ENCODE assay signal across 18 cellular contexts in the genomic region with DNA sequence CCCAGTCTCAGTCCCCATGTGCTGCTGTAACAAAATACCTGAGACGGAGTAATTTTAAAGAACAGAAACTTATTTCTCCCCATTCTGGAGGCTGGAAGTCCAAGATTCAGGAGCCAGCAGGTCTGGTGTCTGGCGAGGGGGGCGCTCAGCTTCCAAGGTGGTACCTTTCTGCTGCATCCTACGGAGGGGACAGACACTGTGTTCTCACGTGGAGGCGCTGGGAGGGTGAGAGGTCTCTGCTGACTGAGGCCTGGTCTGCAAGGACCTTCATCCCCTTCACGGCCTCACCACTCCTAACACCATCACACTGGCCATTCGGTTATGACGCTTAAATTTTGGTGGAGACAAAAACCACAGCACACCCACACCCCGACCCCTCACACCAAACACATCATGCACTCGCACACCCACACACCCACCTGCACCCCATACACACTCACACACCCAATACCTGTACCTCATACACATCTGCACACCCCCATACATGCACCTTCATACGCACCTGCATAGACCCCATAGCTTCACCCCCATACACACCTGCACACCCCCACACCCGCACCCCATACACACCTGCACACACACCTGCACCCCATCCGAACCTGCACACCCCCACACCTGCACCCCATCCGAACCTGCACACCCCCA. TPM values are rescaled to one million over a fixed set of nuclear protein-coding genes. Genes with fewer than 3 reads are reported as not detected.
A peak's percentile ranks its signal among the peaks of the same experiment; 100 is the strongest.
DNase-seq lines count a peak whose midpoint lies in the region; ATAC-seq and TF ChIP-seq lines count a peak whose summit lies in the region.
"Had no signal": no experiment of that assay in that cellular context is flagged by ENCODE, and none has a peak within 500 bp of the region (broad histone marks: within the 10 kb centered on the region; RNA-seq: fewer than 3 reads in every experiment).

No MANE protein-coding gene starts in this region.

- no peaks in the 10 kb centered on the region for H3K9me3 ChIP-seq in BLaER1
- H3K9me3 ChIP-seq in H9 (ENCODE audit: control insufficient read depth, low read depth, low read length): no peaks in the 10 kb centered on the region
- no peaks in the 10 kb centered on the region for H3K9me3 ChIP-seq in T-helper 17 cell (ENCODE audit: control insufficient read depth, low read length, poor library complexity, severe bottlenecking)
- peaks cover 0 to 8% of the 10 kb centered on the region in 2 donors for H3K9me3 ChIP-seq in neuronal stem cell (replicated peaks in 1 of 2; ENCODE audit: control insufficient read depth in 2 of 2, insufficient read depth in 1 of 2, low read depth in 1 of 2, low read length in 2 of 2)
- H3K9me3 ChIP-seq in sigmoid colon: no peaks in the 10 kb centered on the region

- H2BK12ac ChIP-seq in H9 (ENCODE audit: insufficient read length, low read depth, low read length) (no peak overlapping the region), neuronal stem cell (ENCODE audit: low read length) (no peak overlapping the region)

- no peaks in the 10 kb centered on the region for H3K4me1 Mint-ChIP-seq in H9
- peaks cover 7% of the 10 kb centered on the region for H3K4me1 Mint-ChIP-seq in T-helper 17 cell
- H3K4me1 Mint-ChIP-seq: CD14-positive monocyte had no signal

- H2AK5ac ChIP-seq in H9 (ENCODE audit: insufficient read length, low read length): no peak overlapping the region
- H2AK5ac ChIP-seq in neuronal stem cell (ENCODE audit: low read depth, low read length): no peak overlapping the region

- no peak for TF ChIP-seq POLR2A in sigmoid colon (IDR thresholded peaks at IDR 0.05)

- intact Hi-C loops in sigmoid colon (cut with DNase I): no loop called here

- H3K27ac ChIP-seq in BLaER1: no peak overlapping the region
- no peak overlapping the region for H3K27ac ChIP-seq in H9 (ENCODE audit: insufficient read length, low read depth, low read length)
- no peak overlapping the region for H3K27ac ChIP-seq in neuronal stem cell (replicated peaks; ENCODE audit: low read length)
- H3K27ac ChIP-seq in sigmoid colon: no peak overlapping the region

- no peak overlapping the region for H3T11ph ChIP-seq in H9 (ENCODE audit: low read length)

- H3K4me3 ChIP-seq in BLaER1: no peak overlapping the region
- no peak overlapping the region for H3K4me3 ChIP-seq in neuronal stem cell (ENCODE audit: low read length in 2 of 2)
- no peak overlapping the region for H3K4me3 ChIP-seq in sigmoid colon

- no peaks in the 10 kb centered on the region for H3K79me1 ChIP-seq in H9 (ENCODE audit: insufficient read depth, low read depth, low read length, poor library complexity, severe bottlenecking)
- peaks cover 12% of the 10 kb centered on the region for H3K79me1 ChIP-seq in neuronal stem cell (ENCODE audit: low read depth, low read length)

- H4K91ac ChIP-seq in H9 (ENCODE audit: insufficient read length, low read depth, low read length) (no peak overlapping the region), neuronal stem cell (ENCODE audit: low read depth, low read length, poor library complexity) (no peak overlapping the region)

- no peaks in the 10 kb centered on the region for H3K23me2 ChIP-seq in H9 (ENCODE audit: insufficient read length, low read depth, low read length, poor library complexity, severe bottlenecking)

- H3K36me3 Mint-ChIP-seq in H9 (ENCODE audit: insufficient read depth in 1 of 3, low read depth in 3 of 3) (peaks cover 16 to 51% (median 27%) of the 10 kb centered on the region in 3 experiments), T-helper 17 cell (ENCODE audit: low read depth) (peaks cover 2% of the 10 kb centered on the region)
- no peaks in the 10 kb centered on the region for H3K36me3 Mint-ChIP-seq in activated naive CD4-positive, alpha-beta T cell treated with anti-CD3 and anti-CD28 coated beads, Interleukin-2, amount 50 U/mL, for 72 hours

- peak overlapping the region in 2 of 3 experiments; percentile 9 to 69; a peak in 2 of 7 replicates for H3K27ac Mint-ChIP-seq in H9
- peak overlapping the region; percentile 37 for H3K27ac Mint-ChIP-seq in T-helper 17 cell
- no peak overlapping the region for H3K27ac Mint-ChIP-seq in activated naive CD4-positive, alpha-beta T cell treated with anti-CD3 and anti-CD28 coated beads, Interleukin-2, amount 50 U/mL, for 72 hours

- no peak overlapping the region for H2AFZ ChIP-seq in H9 (ENCODE audit: low read length)
- H2AFZ ChIP-seq in neuronal stem cell (ENCODE audit: low read length): no peak overlapping the region

- H4K8ac ChIP-seq in H9 (replicated peaks; ENCODE audit: insufficient read length, low read depth, low read length) (no peak overlapping the region), neuronal stem cell (ENCODE audit: low read depth, low read length) (peak overlapping the region; percentile 82)

- H3K4ac ChIP-seq in H9 (ENCODE audit: low read depth, low read length) (no peak overlapping the region), neuronal stem cell (ENCODE audit: low read length) (no peak overlapping the region)

- H3K9me3 Mint-ChIP-seq in H9: no peaks in the 10 kb centered on the region
- no peaks in the 10 kb centered on the region for H3K9me3 Mint-ChIP-seq in activated naive CD4-positive, alpha-beta T cell treated with anti-CD3 and anti-CD28 coated beads, Interleukin-2, amount 50 U/mL, for 72 hours
- H3K9me3 Mint-ChIP-seq: CD14-positive monocyte had no signal

- H4K5ac ChIP-seq in H9 (ENCODE audit: insufficient read length, low read depth, low read length): no peak overlapping the region

- ATAC-seq in T-helper 17 cell (no peak), GM19328 (IDR thresholded peaks at IDR 0.05; ENCODE audit: unreplicated experiment) (no peak)
- ATAC-seq in activated naive CD4-positive, alpha-beta T cell treated with anti-CD3 and anti-CD28 coated beads, Interleukin-2, amount 50 U/mL, for 72 hours: no peak

- H3K27me3 ChIP-seq in BLaER1: no peaks in the 10 kb centered on the region
- no peaks in the 10 kb centered on the region for H3K27me3 ChIP-seq in H9 (ENCODE audit: insufficient read depth, low read length)
- peaks cover 0 to 2% (median 0%) of the 10 kb centered on the region in 3 experiments for H3K27me3 ChIP-seq in neuronal stem cell (ENCODE audit: control insufficient read depth in 3 of 3, insufficient read depth in 3 of 3, low read depth in 1 of 3, low read length in 3 of 3)
- H3K27me3 ChIP-seq in sigmoid colon: no peaks in the 10 kb centered on the region

- DNase-seq in H9 (no peak), T-helper 17 cell (no peak), neuronal stem cell (ENCODE audit: low spot score) (no peak), sigmoid colon (no peak), iPS-NIHi11 (ENCODE audit: low spot score) (no peak)
- DNase-seq in activated naive CD4-positive, alpha-beta T cell treated with anti-CD3 and anti-CD28 coated beads, Interleukin-2, amount 50 U/mL, for 72 hours (ENCODE audit: low spot score in 2 of 2): no peak
- DNase-seq: DMS79, HCEC 1CT, Kasumi-1, NCI-H1417, NCI-H2081 treated with DMSO at 0.1 percent for 48 hours, NCI-H2171 treated with DMSO at 0.1 percent for 48 hours, NCI-H446, NCI-H526, SHP77 had no signal

- H3K9ac ChIP-seq in BLaER1 (no peak overlapping the region), H9 (ENCODE audit: extremely low read depth, insufficient read length, low read length) (no peak overlapping the region), neuronal stem cell (ENCODE audit: low read depth, low read length, poor library complexity) (no peak overlapping the region)

- H3K18ac ChIP-seq in H9 (ENCODE audit: insufficient read length, low read depth, low read length): no peak overlapping the region
- H3K18ac ChIP-seq in neuronal stem cell (ENCODE audit: low read length): peak overlapping the region; percentile 57

- no peak overlapping the region for H2BK20ac ChIP-seq in H9 (ENCODE audit: low read depth, low read length, poor library complexity, severe bottlenecking)

- peaks cover 72% of the 10 kb centered on the region for H4K20me1 ChIP-seq in BLaER1
- peaks cover 2% of the 10 kb centered on the region for H4K20me1 ChIP-seq in H9 (ENCODE audit: control insufficient read depth, insufficient read depth, insufficient read length)

- H3K56ac ChIP-seq in H9 (ENCODE audit: insufficient read length, low read depth, low read length): no peak overlapping the region

- H3K4me2 ChIP-seq in BLaER1 (peak overlapping the region; percentile 85; the same call in 1 of the 2 replicates), H9 (ENCODE audit: insufficient read depth, insufficient read length, low read length) (no peak overlapping the region), neuronal stem cell (ENCODE audit: insufficient read depth, low read length, poor library complexity, severe bottlenecking) (no peak overlapping the region)

- H3K14ac ChIP-seq in H9 (ENCODE audit: insufficient read depth, low read length) (no peak overlapping the region), neuronal stem cell (ENCODE audit: low read length) (peak overlapping the region; percentile 8)

- H2BK120ac ChIP-seq in H9 (ENCODE audit: low read depth, low read length, poor library complexity, severe bottlenecking): no peak overlapping the region
- no peak overlapping the region for H2BK120ac ChIP-seq in neuronal stem cell (ENCODE audit: low read depth, low read length)

- no peak for TF ChIP-seq EP300 in sigmoid colon (IDR thresholded peaks at IDR 0.05)

- 100% methylated on average over 2 of the region's 15 CpGs for WGBS in H9 (ENCODE audit: extremely low coverage, insufficient read length, low lambda C conversion rate)
- WGBS in neuronal stem cell (ENCODE audit: extremely low coverage in 2 of 2, insufficient read length in 2 of 2, insufficient replicate concordance in 1 of 2), 2 donors: no CpG with 5 or more reads among the region's 15 CpGs
- 93% methylated on average over 15 of the region's 15 CpGs for WGBS in sigmoid colon, 2 donors

- H3K4me3 Mint-ChIP-seq in H9 (no peak overlapping the region), T-helper 17 cell (peak overlapping the region; percentile 25)
- H3K4me3 Mint-ChIP-seq: CD14-positive monocyte had no signal

- H2BK15ac ChIP-seq in H9 (ENCODE audit: low read depth, low read length): no peak overlapping the region
- no peak overlapping the region for H2BK15ac ChIP-seq in neuronal stem cell (ENCODE audit: low read length)

- H3K4me1 ChIP-seq in BLaER1 (peaks cover 53% of the 10 kb centered on the region), H9 (ENCODE audit: insufficient read depth, low read length) (no peaks in the 10 kb centered on the region), neuronal stem cell (ENCODE audit: control insufficient read depth in 2 of 2, insufficient read depth in 1 of 2, low read depth in 1 of 2, low read length in 2 of 2) (peaks cover 0 to 9% of the 10 kb centered on the region in 2 donors), sigmoid colon (no peaks in the 10 kb centered on the region)

- TF ChIP-seq CTCF in H9 (conservative IDR thresholded peaks at IDR 0.05): no peak
- no peak for TF ChIP-seq CTCF in sigmoid colon (IDR thresholded peaks at IDR 0.05)

- no peak overlapping the region for H2BK5ac ChIP-seq in H9 (ENCODE audit: insufficient read length, low read length)
- H2BK5ac ChIP-seq in neuronal stem cell (ENCODE audit: low read length): peak overlapping the region; percentile 87

- H3K79me2 ChIP-seq in H9 (ENCODE audit: insufficient read depth, low read length): no peaks in the 10 kb centered on the region

- H3K27me3 Mint-ChIP-seq in H9 (ENCODE audit: low read depth) (no peaks in the 10 kb centered on the region; the same call in 1 of the 2 replicates), T-helper 17 cell (no peaks in the 10 kb centered on the region)

- H3K36me3 ChIP-seq in BLaER1 (peaks cover 26% of the 10 kb centered on the region), neuronal stem cell (replicated peaks in 1 of 2; ENCODE audit: control insufficient read depth in 2 of 2, insufficient read depth in 2 of 2, low read length in 2 of 2) (peaks cover 33 to 47% of the 10 kb centered on the region in 2 donors), sigmoid colon (peaks cover 0 to 35% (median 26%) of the 10 kb centered on the region in 4 donors)

- H3K23ac ChIP-seq in H9 (ENCODE audit: insufficient read length, low read depth, low read length) (no peak overlapping the region), neuronal stem cell (ENCODE audit: low read depth, low read length, poor library complexity) (no peak overlapping the region)

RNA-seq across cellular contexts. Expression of a gene that starts 9.8 kb away (rescaled TPM):
- total RNA-seq in H9 (2021) (32.7 and 37.6 TPM in 2 replicates), T-helper 17 cell (10 to 100 TPM; 27.7 to 37.1 TPM), sigmoid colon (1 to 10 TPM; 1.8 to 8.0 (median 3.7) TPM)
- 6.4 TPM for polyA plus RNA-seq in neuronal stem cell (2013, experiment 1 of 2)
- 6.7 TPM for polyA plus RNA-seq in neuronal stem cell (2013, experiment 2 of 2)
- polyA plus RNA-seq in sigmoid colon: 1 to 10 TPM in 1 of 3 donors, under 1 TPM in 1, not detected in 1; 0.60 to 4.9 TPM
- total RNA-seq in activated naive CD4-positive, alpha-beta T cell treated with anti-CD3 and anti-CD28 coated beads, Interleukin-2, amount 50 U/mL, for 72 hours: 10 to 100 TPM in 1 of 2 donors, 1 to 10 TPM in 1; 3.4 to 19.3 TPM
- polyA plus RNA-seq: CD14-positive monocyte had no signal

RNA-seq across cellular contexts. Expression of a gene that starts 32.0 kb away (rescaled TPM):
- 67.4 and 70.5 TPM in 2 replicates for total RNA-seq in H9 (2021)
- total RNA-seq in T-helper 17 cell: 100 to 1,000 TPM; 179 to 200 TPM
- polyA plus RNA-seq in neuronal stem cell (2013, experiment 1 of 2): 31.5 TPM
- 31.0 TPM for polyA plus RNA-seq in neuronal stem cell (2013, experiment 2 of 2)
- total RNA-seq in sigmoid colon: 10 to 100 TPM; 21.4 to 38.8 (median 24.6) TPM
- 10 to 100 TPM; 12.9 to 28.3 (median 14.4) TPM for polyA plus RNA-seq in sigmoid colon
- total RNA-seq in activated naive CD4-positive, alpha-beta T cell treated with anti-CD3 and anti-CD28 coated beads, Interleukin-2, amount 50 U/mL, for 72 hours: 10 to 100 TPM; 60.4 to 61.7 TPM

RNA-seq across cellular contexts. Expression of a gene that starts 32.1 kb away (rescaled TPM):
- total RNA-seq in H9 (2021): 40.6 and 42.6 TPM in 2 replicates
- total RNA-seq in T-helper 17 cell: 1 to 10 TPM; 1.0 to 2.6 TPM
- 24.6 TPM for polyA plus RNA-seq in neuronal stem cell (2013, experiment 1 of 2)
- polyA plus RNA-seq in neuronal stem cell (2013, experiment 2 of 2): 25.7 TPM
- under 1 TPM in 3 of 4 donors, not detected in 1; 0.16 to 0.83 (median 0.54) TPM for total RNA-seq in sigmoid colon
- polyA plus RNA-seq in sigmoid colon: 1 to 10 TPM; 1.2 to 7.7 (median 3.9) TPM
- 10 to 100 TPM; 20.1 to 25.5 TPM for total RNA-seq in activated naive CD4-positive, alpha-beta T cell treated with anti-CD3 and anti-CD28 coated beads, Interleukin-2, amount 50 U/mL, for 72 hours

Comparison
In these comparisons a context has a peak if more than half of its experiments do, and no peak if none do; other contexts are left out.
1. H3K27ac Mint-ChIP-seq: peak in H9 (2 of 3) and T-helper 17 cell (single experiment); none in activated naive CD4-positive, alpha-beta T cell treated with anti-CD3 and anti-CD28 coated beads, Interleukin-2, amount 50 U/mL, for 72 hours (0 of 2).
2. RNA of a gene that starts 32.1 kb away (total RNA-seq): 40.6 to 42.6 TPM in H9 and 20.1 to 25.5 TPM in activated naive CD4-positive, alpha-beta T cell treated with anti-CD3 and anti-CD28 coated beads, Interleukin-2, amount 50 U/mL, for 72 hours; 1.0 to 2.6 TPM in T-helper 17 cell and 0.16 to 0.83 TPM in sigmoid colon; every median in the first group is over 4 times any median in the second.